ENCODE assay signal across 14 cellular contexts in the genomic region with DNA sequence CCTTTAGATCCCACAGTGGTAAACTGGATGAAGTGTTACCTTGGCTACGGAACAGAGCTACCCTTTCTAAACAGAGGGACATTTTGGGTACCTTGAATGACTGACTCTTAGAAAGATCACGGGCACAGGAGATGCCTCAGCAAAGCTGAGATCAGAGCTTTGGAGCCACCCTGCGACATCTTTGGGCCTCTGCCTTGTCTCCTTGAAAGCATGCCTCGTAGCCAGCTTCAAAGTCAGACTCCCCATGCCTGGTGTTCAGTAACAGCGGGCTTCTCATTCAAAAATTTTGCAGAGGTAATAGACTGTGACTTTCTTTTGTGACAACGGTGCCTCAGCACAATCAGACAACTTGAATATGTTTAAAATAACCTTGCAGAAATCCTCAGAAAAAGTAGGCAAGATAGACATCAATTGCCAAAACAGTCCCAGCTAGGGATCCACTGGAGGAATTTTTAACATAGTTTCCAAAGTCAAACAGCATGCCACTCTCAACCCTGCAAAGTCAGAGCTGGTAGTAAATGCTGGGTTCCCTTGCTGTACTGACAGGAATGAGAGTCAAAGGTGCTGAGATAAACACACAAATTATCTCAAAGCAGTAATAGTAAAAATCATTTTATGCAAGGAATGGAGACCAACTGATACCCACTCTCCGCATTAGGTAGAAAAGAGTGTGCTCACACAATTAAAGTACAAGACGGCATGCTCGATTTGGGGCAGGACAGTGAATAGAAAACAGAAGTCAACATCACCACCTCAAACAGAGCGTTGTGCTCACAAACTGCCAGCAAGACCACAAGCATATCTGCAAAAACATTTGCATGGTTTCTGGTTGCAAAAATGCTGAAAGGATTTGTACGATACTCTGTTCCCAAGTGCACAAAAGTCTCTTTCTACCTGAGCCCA.
A peak's percentile ranks its signal among the peaks of the same experiment; 100 is the strongest.
DNase-seq lines count a peak whose midpoint lies in the region; ATAC-seq and TF ChIP-seq lines count a peak whose summit lies in the region.
"Had no signal": no experiment of that assay in that cellular context is flagged by ENCODE, and none has a peak within 500 bp of the region (broad histone marks: within the 10 kb centered on the region; RNA-seq: fewer than 3 reads in every experiment).

No MANE protein-coding gene starts in this region.

- no peak overlapping the region for H3K27ac ChIP-seq in osteoblast (ENCODE audit: low read depth, low read length)
- H3K27ac ChIP-seq: C4-2B, RWPE1 had no signal

- DNase-seq in GM12865 (ENCODE audit: low read depth), result peak; percentile 79
- no peak for DNase-seq in chondrocyte (ENCODE audit: low spot score)
- DNase-seq in osteoblast (ENCODE audit: insufficient read length, low spot score, missing footprints), result no peak
- DNase-seq in SKM-1 treated with dmso at 0.1 percent for 144 hours (lab: John Stamatoyannopoulos, UW; ENCODE audit: unreplicated experiment), result no peak
- DNase-seq in NCI-H2227 treated with DMSO at 0.1 percent for 48 hours (lab: John Stamatoyannopoulos, UW), result no peak
- no peak for DNase-seq in occipital lobe (lab: John Stamatoyannopoulos, UW)
- DNase-seq: activated T-cell treated with anti-CD3 and anti-CD28 coated beads, Interleukin-2, amount 50 U/mL, for 72 hours; stimulated activated CD4-positive, alpha-beta T cell treated with anti-CD3 and anti-CD28 coated beads, Interleukin-2, amount 100 ng/mL, for 48 hours had no signal

- peak overlapping the region; percentile 25 for H3K27ac Mint-ChIP-seq in chondrocyte (ENCODE audit: unreplicated experiment)
- H3K27ac Mint-ChIP-seq: activated T-cell treated with anti-CD3 and anti-CD28 coated beads, Interleukin-2, amount 50 U/mL, for 72 hours had no signal

- H3K9me3 Mint-ChIP-seq in chondrocyte (ENCODE audit: low read depth), result peaks cover 3% of the 10 kb centered on the region
- H3K9me3 Mint-ChIP-seq: activated T-cell treated with anti-CD3 and anti-CD28 coated beads, Interleukin-2, amount 50 U/mL, for 72 hours had no signal

- H3K36me3 Mint-ChIP-seq in chondrocyte (ENCODE audit: low read depth), result peaks cover 1% of the 10 kb centered on the region

- H2AFZ ChIP-seq in osteoblast (ENCODE audit: low read length), result no peak overlapping the region

- peaks cover 51% of the 10 kb centered on the region for H3K4me1 Mint-ChIP-seq in chondrocyte (ENCODE audit: low read depth)

- ATAC-seq in HG03066 (IDR thresholded peaks at IDR 0.05; ENCODE audit: low read depth, unreplicated experiment) (peak; percentile 51), HG03521 (IDR thresholded peaks at IDR 0.05; ENCODE audit: unreplicated experiment) (no peak)
- ATAC-seq: activated T-cell treated with anti-CD3 and anti-CD28 coated beads, Interleukin-2, amount 50 U/mL, for 72 hours had no signal

- H3K4me3 Mint-ChIP-seq in chondrocyte (ENCODE audit: unreplicated experiment), result no peak overlapping the region
- H3K4me3 Mint-ChIP-seq: activated T-cell treated with anti-CD3 and anti-CD28 coated beads, Interleukin-2, amount 50 U/mL, for 72 hours had no signal

- no peak for TF ChIP-seq CTCF in GM12865 (IDR thresholded peaks at IDR 0.05; ENCODE audit: insufficient read depth, low read depth, low read length, missing control alignments)
- no peak for TF ChIP-seq CTCF in chondrocyte (IDR thresholded peaks at IDR 0.05)
- no peak for TF ChIP-seq CTCF in osteoblast (IDR thresholded peaks at IDR 0.05; ENCODE audit: extremely low read depth, low read depth, low read length)

- H4K20me1 ChIP-seq in osteoblast (ENCODE audit: insufficient read depth, low read length), result no peaks in the 10 kb centered on the region

- no peaks in the 10 kb centered on the region for H3K9me3 ChIP-seq in osteoblast (ENCODE audit: low read depth, low read length)
- H3K9me3 ChIP-seq: breast epithelium, esophagus muscularis mucosa had no signal

- peaks cover 44% of the 10 kb centered on the region for H3K4me1 ChIP-seq in osteoblast (ENCODE audit: insufficient read depth, low read length)

- H3K79me2 ChIP-seq in osteoblast (ENCODE audit: insufficient read depth, low read length), result peaks cover 82% of the 10 kb centered on the region

- H3K27me3 Mint-ChIP-seq in chondrocyte (ENCODE audit: low read depth), result no peaks in the 10 kb centered on the region

- H3K27me3 ChIP-seq in osteoblast (ENCODE audit: insufficient read depth, low read length), result no peaks in the 10 kb centered on the region
- H3K27me3 ChIP-seq: breast epithelium, esophagus muscularis mucosa had no signal

- no peaks in the 10 kb centered on the region for H3K36me3 ChIP-seq in osteoblast (ENCODE audit: insufficient read depth, low read length)
- H3K36me3 ChIP-seq: breast epithelium, esophagus muscularis mucosa had no signal

- peak overlapping the region; percentile 41 for H3K4me3 ChIP-seq in GM12865 (ENCODE audit: low read depth, low read length)
- no peak overlapping the region for H3K4me3 ChIP-seq in osteoblast (ENCODE audit: insufficient read depth, low read length)
- H3K4me3 ChIP-seq: breast epithelium, esophagus muscularis mucosa had no signal

- peak overlapping the region; percentile 14 for H3K4me2 ChIP-seq in osteoblast (ENCODE audit: insufficient read depth, low read length)
